Comparison of ENCODE assay signal across 11 cellular contexts in the genomic region with DNA sequence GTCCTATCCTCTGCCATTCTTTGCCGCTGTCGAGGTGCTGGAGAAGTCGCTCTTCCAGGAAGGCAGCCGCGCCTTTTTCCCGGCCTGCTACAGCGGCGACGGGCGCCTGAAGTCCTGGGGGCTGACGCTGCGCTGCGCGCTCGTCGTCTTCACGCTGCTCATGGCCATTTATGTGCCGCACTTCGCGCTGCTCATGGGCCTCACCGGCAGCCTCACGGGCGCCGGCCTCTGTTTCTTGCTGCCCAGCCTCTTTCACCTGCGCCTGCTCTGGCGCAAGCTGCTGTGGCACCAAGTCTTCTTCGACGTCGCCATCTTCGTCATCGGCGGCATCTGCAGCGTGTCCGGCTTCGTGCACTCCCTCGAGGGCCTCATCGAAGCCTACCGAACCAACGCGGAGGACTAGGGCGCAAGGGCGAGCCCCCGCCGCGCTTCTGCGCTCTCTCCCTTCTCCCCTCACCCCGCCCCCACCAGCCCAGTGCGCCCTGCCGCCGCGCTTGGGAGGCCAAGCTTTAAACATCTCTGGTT. TPM values are rescaled to one million over a fixed set of nuclear protein-coding genes. Genes with fewer than 3 reads are reported as not detected.
DNase-seq lines count a peak whose midpoint lies in the region; ATAC-seq and TF ChIP-seq lines count a peak whose summit lies in the region.
"Had no signal": no experiment of that assay in that cellular context is flagged by ENCODE, and none has a peak within 500 bp of the region (broad histone marks: within the 10 kb centered on the region; RNA-seq: fewer than 3 reads in every experiment).

No MANE protein-coding gene starts in this region.

- H3K27ac ChIP-seq in CD4-positive, alpha-beta memory T cell (ENCODE audit: low read depth, low read length) = no peak overlapping the region
- H3K27ac ChIP-seq in H9 (ENCODE audit: insufficient read length, low read depth, low read length) (no peak overlapping the region), Karpas-422 (ENCODE audit: low read length) (no peak overlapping the region), spleen (no peak overlapping the region)
- H3K27ac ChIP-seq in naive thymus-derived CD4-positive, alpha-beta T cell (ENCODE audit: low read depth, low read length) = no peak overlapping the region

- no peak overlapping the region for H3K56ac ChIP-seq in H9 (ENCODE audit: insufficient read length, low read depth, low read length)

- H3K23ac ChIP-seq in H9 (ENCODE audit: insufficient read length, low read depth, low read length) = no peak overlapping the region

- no peak overlapping the region for H2BK15ac ChIP-seq in H9 (ENCODE audit: low read depth, low read length)

- H2BK5ac ChIP-seq in H9 (ENCODE audit: insufficient read length, low read length) = no peak overlapping the region

- no peaks in the 10 kb centered on the region for H3K79me1 ChIP-seq in H9 (ENCODE audit: insufficient read depth, low read depth, low read length, poor library complexity, severe bottlenecking)

- DNase-seq in CD4-positive, alpha-beta memory T cell = no peak
- DNase-seq in H9 (peak; percentile 66), Karpas-422 (no peak), spleen (no peak)
- no peak for DNase-seq in activated naive CD8-positive, alpha-beta T cell treated with anti-CD3 and anti-CD28 coated beads for 36 hours
- DNase-seq in naive thymus-derived CD4-positive, alpha-beta T cell = peak in 1 of 9 donors; percentile 23
- DNase-seq: PC-3, substantia nigra had no signal

- WGBS in H9 (ENCODE audit: extremely low coverage, insufficient read length, low lambda C conversion rate) = no CpG with 5 or more reads among the region's 51 CpGs
- WGBS in spleen, 5 donors = 4 to 9% (median 6%) methylated on average over 25 to 51 of the region's 51 CpGs

- H3K4me2 ChIP-seq in H9 (ENCODE audit: insufficient read depth, insufficient read length, low read length) (peak overlapping the region; percentile 58), Karpas-422 (ENCODE audit: low read depth, low read length, poor library complexity, severe bottlenecking) (no peak overlapping the region)

- no peak overlapping the region for H2AK5ac ChIP-seq in H9 (ENCODE audit: insufficient read length, low read length)

- no peak overlapping the region for H3K14ac ChIP-seq in H9 (ENCODE audit: insufficient read depth, low read length)

- H2AFZ ChIP-seq in H9 (ENCODE audit: low read length) (no peak overlapping the region), Karpas-422 (ENCODE audit: low read length) (no peak overlapping the region)

- ATAC-seq in naive thymus-derived CD4-positive, alpha-beta T cell = no peak
- ATAC-seq in HG03521 (IDR thresholded peaks at IDR 0.05; ENCODE audit: unreplicated experiment) = no peak
- ATAC-seq: PC-3 had no signal

- no peak for TF ChIP-seq POLR2A in spleen (IDR thresholded peaks at IDR 0.05)

- peaks cover 33% of the 10 kb centered on the region for H3K23me2 ChIP-seq in H9 (ENCODE audit: insufficient read length, low read depth, low read length, poor library complexity, severe bottlenecking)

- peak overlapping the region in 5 of 7 donors; percentile 25 to 89 (median 70) for H3K27ac Mint-ChIP-seq in CD4-positive, alpha-beta memory T cell
- no peak overlapping the region for H3K27ac Mint-ChIP-seq in H9
- no peak overlapping the region for H3K27ac Mint-ChIP-seq in activated naive CD8-positive, alpha-beta T cell treated with anti-CD3 and anti-CD28 coated beads for 36 hours
- H3K27ac Mint-ChIP-seq in naive thymus-derived CD4-positive, alpha-beta T cell = peak overlapping the region in 3 of 9 donors; percentile 14 to 86 (median 65)
- H3K27ac Mint-ChIP-seq: CD14-positive monocyte had no signal

- no peak overlapping the region for H4K8ac ChIP-seq in H9 (replicated peaks; ENCODE audit: insufficient read length, low read depth, low read length)

- H3K9ac ChIP-seq in H9 (ENCODE audit: extremely low read depth, insufficient read length, low read length) (no peak overlapping the region), Karpas-422 (ENCODE audit: low read length) (no peak overlapping the region)

- H4K20me1 ChIP-seq in H9 (ENCODE audit: control insufficient read depth, insufficient read depth, insufficient read length) (no peaks in the 10 kb centered on the region), Karpas-422 (ENCODE audit: insufficient read depth, low read depth, low read length) (no peaks in the 10 kb centered on the region)

- H4K91ac ChIP-seq in H9 (ENCODE audit: insufficient read length, low read depth, low read length) = no peak overlapping the region

- H3K36me3 Mint-ChIP-seq in CD4-positive, alpha-beta memory T cell = peaks cover 0 to 8% of the 10 kb centered on the region in 2 donors
- peaks cover 0 to 2% (median 0%) of the 10 kb centered on the region in 3 experiments; a peak in 1 of 7 replicates for H3K36me3 Mint-ChIP-seq in H9 (ENCODE audit: insufficient read depth in 1 of 3, low read depth in 3 of 3)
- H3K36me3 Mint-ChIP-seq in activated naive CD8-positive, alpha-beta T cell treated with anti-CD3 and anti-CD28 coated beads for 36 hours = peaks cover 3% of the 10 kb centered on the region
- H3K36me3 Mint-ChIP-seq in naive thymus-derived CD4-positive, alpha-beta T cell = peaks cover 0 to 16% (median 0%) of the 10 kb centered on the region in 5 donors

- TF ChIP-seq CTCF in H9 (conservative IDR thresholded peaks at IDR 0.05) (no peak), spleen (IDR thresholded peaks at IDR 0.05 in 8 of 11, conservative IDR thresholded peaks at IDR 0.05 in 3 of 11) (no peak)

- H3K79me2 ChIP-seq in H9 (ENCODE audit: insufficient read depth, low read length) = no peaks in the 10 kb centered on the region
- H3K79me2 ChIP-seq in Karpas-422 (ENCODE audit: low read length) = no peaks in the 10 kb centered on the region

- H3K4me1 ChIP-seq in CD4-positive, alpha-beta memory T cell (ENCODE audit: insufficient read depth, low read length) = peaks cover 72% of the 10 kb centered on the region
- H3K4me1 ChIP-seq in H9 (ENCODE audit: insufficient read depth, low read length) = peaks cover 10% of the 10 kb centered on the region; the same call in 1 of the 2 replicates
- H3K4me1 ChIP-seq in naive thymus-derived CD4-positive, alpha-beta T cell (ENCODE audit: control insufficient read depth in 2 of 2, insufficient read depth in 2 of 2, low read length in 2 of 2) = peaks cover 31 to 49% of the 10 kb centered on the region in 2 donors
- H3K4me1 ChIP-seq in Karpas-422 (ENCODE audit: low read length) = peaks cover 6% of the 10 kb centered on the region
- H3K4me1 ChIP-seq in spleen = peaks cover 12 to 87% (median 79%) of the 10 kb centered on the region in 6 donors

- no peak overlapping the region for H3K4me3 ChIP-seq in CD4-positive, alpha-beta memory T cell (ENCODE audit: low read length in 2 of 2)
- no peak overlapping the region for H3K4me3 ChIP-seq in naive thymus-derived CD4-positive, alpha-beta T cell (ENCODE audit: low read length)
- H3K4me3 ChIP-seq in Karpas-422 (ENCODE audit: low read length) (no peak overlapping the region), spleen (peak overlapping the region in 1 of 8 donors; percentile 11)

- no peaks in the 10 kb centered on the region for H3K9me2 ChIP-seq in Karpas-422 (replicated peaks; ENCODE audit: insufficient read depth, low read length)

- no peak overlapping the region for H3K4ac ChIP-seq in H9 (ENCODE audit: low read depth, low read length)

- CTCF ChIA-PET in CD4-positive, alpha-beta memory T cell (lab: Charles Lee; ENCODE audit: partially characterized antibody) = interaction anchor here (1.5 kb wide), 1 partner anchor 24 kb away, joined by 4 read pairs; no protein-coding TSS in a partner anchor
- CTCF ChIA-PET in naive thymus-derived CD4-positive, alpha-beta T cell (lab: Charles Lee) = interaction anchor here (0.5 to 1.6 kb wide), 3 partner anchors 24 to 159 kb away, joined by 3 to 4 read pairs (median 4); no protein-coding TSS in a partner anchor

- H3K4me1 Mint-ChIP-seq in CD4-positive, alpha-beta memory T cell = peaks cover 43 to 68% (median 58%) of the 10 kb centered on the region in 4 donors
- peaks cover 54 to 64% of the 10 kb centered on the region in 2 experiments for H3K4me1 Mint-ChIP-seq in H9
- peaks cover 48% of the 10 kb centered on the region for H3K4me1 Mint-ChIP-seq in activated naive CD8-positive, alpha-beta T cell treated with anti-CD3 and anti-CD28 coated beads for 36 hours
- peaks cover 51 to 69% (median 60%) of the 10 kb centered on the region in 7 donors for H3K4me1 Mint-ChIP-seq in naive thymus-derived CD4-positive, alpha-beta T cell

- H3T11ph ChIP-seq in H9 (ENCODE audit: low read length) = no peak overlapping the region

- peaks cover 64 to 77% of the 10 kb centered on the region in 2 donors for H3K27me3 Mint-ChIP-seq in CD4-positive, alpha-beta memory T cell
- H3K27me3 Mint-ChIP-seq in H9 (ENCODE audit: low read depth) = peaks cover 99% of the 10 kb centered on the region
- H3K27me3 Mint-ChIP-seq in activated naive CD8-positive, alpha-beta T cell treated with anti-CD3 and anti-CD28 coated beads for 36 hours = peaks cover 92% of the 10 kb centered on the region
- H3K27me3 Mint-ChIP-seq in naive thymus-derived CD4-positive, alpha-beta T cell = peaks cover 78 to 93% (median 83%) of the 10 kb centered on the region in 5 donors

- H3K18ac ChIP-seq in H9 (ENCODE audit: insufficient read length, low read depth, low read length) = no peak overlapping the region

- H2BK20ac ChIP-seq in H9 (ENCODE audit: low read depth, low read length, poor library complexity, severe bottlenecking) = no peak overlapping the region

- intact Hi-C loops in CD4-positive, alpha-beta memory T cell (cut with micrococcal nuclease) = no loop called here
- intact Hi-C loops in naive thymus-derived CD4-positive, alpha-beta T cell (cut with micrococcal nuclease) = loop anchor here in 1 of 2 donors (5.0 kb wide), 1 partner anchor 1964 kb away; no protein-coding TSS in a partner anchor
- intact Hi-C loops in spleen (cut with DNase I; ENCODE audit: low total_unique reads) = no loop called here

- peaks cover 89% of the 10 kb centered on the region for H3K27me3 ChIP-seq in CD4-positive, alpha-beta memory T cell (ENCODE audit: insufficient read depth, low read length)
- peaks cover 68% of the 10 kb centered on the region for H3K27me3 ChIP-seq in H9 (ENCODE audit: insufficient read depth, low read length)
- peaks cover 53 to 56% of the 10 kb centered on the region in 2 donors for H3K27me3 ChIP-seq in naive thymus-derived CD4-positive, alpha-beta T cell (ENCODE audit: control insufficient read depth in 2 of 2, insufficient read depth in 2 of 2, low read length in 2 of 2)
- H3K27me3 ChIP-seq in Karpas-422 (ENCODE audit: low read length) = no peaks in the 10 kb centered on the region
- H3K27me3 ChIP-seq in spleen (replicated peaks in 1 of 7) = peaks cover 44 to 100% (median 100%) of the 10 kb centered on the region in 7 donors

- no peaks in the 10 kb centered on the region for H3K9me3 ChIP-seq in CD4-positive, alpha-beta memory T cell (ENCODE audit: control insufficient read depth in 1 of 2, low read length in 2 of 2)
- H3K9me3 ChIP-seq in H9 (ENCODE audit: control insufficient read depth, low read depth, low read length) (no peaks in the 10 kb centered on the region), Karpas-422 (ENCODE audit: low read length) (no peaks in the 10 kb centered on the region), spleen (peaks cover 0 to 14% (median 0%) of the 10 kb centered on the region in 8 donors)
- H3K9me3 ChIP-seq in naive thymus-derived CD4-positive, alpha-beta T cell (ENCODE audit: control insufficient read depth in 2 of 3, low read length in 3 of 3) = no peaks in the 10 kb centered on the region

- H3K36me3 ChIP-seq in CD4-positive, alpha-beta memory T cell (ENCODE audit: insufficient read depth, low read length) = no peaks in the 10 kb centered on the region
- H3K36me3 ChIP-seq in naive thymus-derived CD4-positive, alpha-beta T cell (ENCODE audit: control insufficient read depth in 2 of 3, insufficient read depth in 3 of 3, low read length in 3 of 3) = no peaks in the 10 kb centered on the region
- H3K36me3 ChIP-seq in Karpas-422 (ENCODE audit: insufficient read depth, low read length) = no peaks in the 10 kb centered on the region
- H3K36me3 ChIP-seq in spleen = no peaks in the 10 kb centered on the region

- no peak overlapping the region for H2BK120ac ChIP-seq in H9 (ENCODE audit: low read depth, low read length, poor library complexity, severe bottlenecking)

- POLR2A ChIA-PET in CD4-positive, alpha-beta memory T cell (lab: Charles Lee; ENCODE audit: partially characterized antibody) = interaction anchor here (0.8 kb wide), 1 partner anchor 24 kb away, joined by 3 read pairs; no protein-coding TSS in a partner anchor
- POLR2A ChIA-PET in naive thymus-derived CD4-positive, alpha-beta T cell (lab: Charles Lee) = no interaction called here

- H4K5ac ChIP-seq in H9 (ENCODE audit: insufficient read length, low read depth, low read length) = no peak overlapping the region

- H3K4me3 Mint-ChIP-seq in CD4-positive, alpha-beta memory T cell = peak overlapping the region in 5 of 8 donors; percentile 67 to 86 (median 72)
- H3K4me3 Mint-ChIP-seq in H9 = peak overlapping the region; percentile 53 to 78
- peak overlapping the region; percentile 9 for H3K4me3 Mint-ChIP-seq in activated naive CD8-positive, alpha-beta T cell treated with anti-CD3 and anti-CD28 coated beads for 36 hours
- H3K4me3 Mint-ChIP-seq in naive thymus-derived CD4-positive, alpha-beta T cell = peak overlapping the region in 8 of 10 donors; percentile 24 to 75 (median 64)

- H3K9me3 Mint-ChIP-seq in CD4-positive, alpha-beta memory T cell = peaks cover 0 to 26% (median 6%) of the 10 kb centered on the region in 8 donors
- H3K9me3 Mint-ChIP-seq in H9 = peaks cover 4 to 7% of the 10 kb centered on the region in 2 experiments; a peak in 4 of 5 replicates
- peaks cover 7% of the 10 kb centered on the region for H3K9me3 Mint-ChIP-seq in activated naive CD8-positive, alpha-beta T cell treated with anti-CD3 and anti-CD28 coated beads for 36 hours
- peaks cover 0 to 16% (median 2%) of the 10 kb centered on the region in 11 donors for H3K9me3 Mint-ChIP-seq in naive thymus-derived CD4-positive, alpha-beta T cell

- H2BK12ac ChIP-seq in H9 (ENCODE audit: insufficient read length, low read depth, low read length) = no peak overlapping the region

RNA-seq across cellular contexts. Expression of a gene that starts 4.0 kb away (rescaled TPM):
- total RNA-seq in CD4-positive, alpha-beta memory T cell = not detected
- not detected for polyA plus RNA-seq in CD4-positive, alpha-beta memory T cell
- 0.24 and 0.33 TPM in 2 replicates for total RNA-seq in H9 (2021)
- not detected for total RNA-seq in activated naive CD8-positive, alpha-beta T cell treated with anti-CD3 and anti-CD28 coated beads for 36 hours
- total RNA-seq in naive thymus-derived CD4-positive, alpha-beta T cell = under 1 TPM in 2 of 5 experiments, not detected in 3; 0.19 to 0.24 TPM
- polyA plus RNA-seq in naive thymus-derived CD4-positive, alpha-beta T cell = not detected
- not detected in 2 replicates for total RNA-seq in Karpas-422 (2014; rRNA removed; shearing (Covaris generic); ENCODE audit: low replicate concordance)
- total RNA-seq in spleen = not detected
- not detected for polyA plus RNA-seq in spleen
- total RNA-seq: PC-3; T-helper 1 cell treated with Interleukin-12 subunit alpha and Interleukin-12 subunit beta and Interleukin-4 antibody, amounts not matched to agents 30 ng/mL and 1 ng/mL, for 36 hours had no signal
- polyA plus RNA-seq: CD14-positive monocyte had no signal

RNA-seq across cellular contexts. Expression of a gene that starts 20.0 kb away (rescaled TPM):
- total RNA-seq in CD4-positive, alpha-beta memory T cell = 10 to 100 TPM; 16.9 to 17.4 TPM
- 10 to 100 TPM in 1 of 2 donors, 1 to 10 TPM in 1; 8.7 to 10.5 TPM for polyA plus RNA-seq in CD4-positive, alpha-beta memory T cell
- total RNA-seq in H9 (2021) (14.0 and 14.1 TPM in 2 replicates), spleen (10 to 100 TPM in 3 of 7 donors, 1 to 10 TPM in 4; 8.4 to 12.8 (median 9.6) TPM)
- total RNA-seq in activated naive CD8-positive, alpha-beta T cell treated with anti-CD3 and anti-CD28 coated beads for 36 hours = 1 to 10 TPM; 7.3 to 7.5 TPM
- 10 to 100 TPM in 4 of 5 experiments, 1 to 10 TPM in 1; 8.9 to 20.8 (median 15.2) TPM for total RNA-seq in naive thymus-derived CD4-positive, alpha-beta T cell
- polyA plus RNA-seq in naive thymus-derived CD4-positive, alpha-beta T cell = 10 to 100 TPM; 11.3 to 15.1 TPM
- 4.5 and 10.6 TPM in 2 replicates for total RNA-seq in Karpas-422 (2014; rRNA removed; shearing (Covaris generic); ENCODE audit: low replicate concordance)
- polyA plus RNA-seq in spleen = 10 to 100 TPM in 1 of 3 donors, 1 to 10 TPM in 2; 5.6 to 10.9 (median 9.4) TPM

Comparison
In these comparisons a context has a peak if more than half of its experiments do, and no peak if none do; other contexts are left out.
1. H3K27ac Mint-ChIP-seq: peak in CD4-positive, alpha-beta memory T cell (5 of 7); none in H9 (0 of 3) and activated naive CD8-positive, alpha-beta T cell treated with anti-CD3 and anti-CD28 coated beads for 36 hours (single experiment).
2. H3K4me3 Mint-ChIP-seq: peak in every context shown above with its lines; median percentile 72 in CD4-positive, alpha-beta memory T cell; 66 in H9; 64 in naive thymus-derived CD4-positive, alpha-beta T cell; 9 in activated naive CD8-positive, alpha-beta T cell treated with anti-CD3 and anti-CD28 coated beads for 36 hours.